In genomic region chr14:50768693-50769092, GRCh38 we compare ENCODE assay signal across 17 cellular contexts.
DNase-seq lines count a peak whose midpoint lies in the region; ATAC-seq, FAIRE-seq and TF ChIP-seq lines count a peak whose summit lies in the region.
"Had no signal": no experiment of that assay in that cellular context is flagged by ENCODE, and none has a peak within 500 bp of the region (broad histone marks: within the 10 kb centered on the region; RNA-seq: fewer than 3 reads in every experiment).

No MANE protein-coding gene starts in this region.

- H4K8ac ChIP-seq in mesenchymal stem cell (ENCODE audit: low read length), result no peak overlapping the region

- peak overlapping the region; percentile 44 for H3K27ac ChIP-seq in angular gyrus (ENCODE audit: low read depth, low read length)
- peak overlapping the region; percentile 1 for H3K27ac ChIP-seq in mesenchymal stem cell (ENCODE audit: low read length, poor library complexity, severe bottlenecking)

- H3K4me1 Mint-ChIP-seq in natural killer cell, result no peaks in the 10 kb centered on the region
- H3K4me1 Mint-ChIP-seq in activated T-helper 2 cell treated with anti-CD3 and anti-CD28 coated beads, Interferon-gamma antibody, Interleukin-2, Interleukin-4, amounts not matched to agents 10 μg/mL and 5 μg/mL and 100 μg/mL, durations not matched to agents 14 hours and 24 hours and 36 hours (ENCODE audit: low read depth), result peaks cover 3% of the 10 kb centered on the region

- H3K9ac ChIP-seq in mesenchymal stem cell (ENCODE audit: low read length), result no peak overlapping the region

- no peak overlapping the region for H4K91ac ChIP-seq in mesenchymal stem cell (ENCODE audit: low read length)

- H3K4me3 Mint-ChIP-seq in natural killer cell, result no peak overlapping the region
- H3K4me3 Mint-ChIP-seq in activated T-helper 2 cell treated with anti-CD3 and anti-CD28 coated beads, Interferon-gamma antibody, Interleukin-2, Interleukin-4, amounts not matched to agents 10 μg/mL and 5 μg/mL and 100 μg/mL, durations not matched to agents 14 hours and 24 hours and 36 hours (ENCODE audit: low read depth), result no peak overlapping the region

- no peak overlapping the region for H3K27ac Mint-ChIP-seq in natural killer cell
- H3K27ac Mint-ChIP-seq in activated T-helper 2 cell treated with anti-CD3 and anti-CD28 coated beads, Interferon-gamma antibody, Interleukin-2, Interleukin-4, amounts not matched to agents 10 μg/mL and 5 μg/mL and 100 μg/mL, durations not matched to agents 14 hours and 24 hours and 36 hours, result no peak overlapping the region

- no peak overlapping the region for H3K23ac ChIP-seq in mesenchymal stem cell (ENCODE audit: low read length in 2 of 2)

- H2BK12ac ChIP-seq in mesenchymal stem cell (ENCODE audit: low read length in 2 of 2), result no peak overlapping the region

- no peak overlapping the region for H2BK5ac ChIP-seq in mesenchymal stem cell (ENCODE audit: low read depth, low read length, poor library complexity, severe bottlenecking)

- no peak overlapping the region for H3K14ac ChIP-seq in mesenchymal stem cell (ENCODE audit: low read length in 2 of 2)

- peaks cover 30% of the 10 kb centered on the region for H3K36me3 Mint-ChIP-seq in natural killer cell
- peaks cover 70% of the 10 kb centered on the region for H3K36me3 Mint-ChIP-seq in activated T-helper 2 cell treated with anti-CD3 and anti-CD28 coated beads, Interferon-gamma antibody, Interleukin-2, Interleukin-4, amounts not matched to agents 10 μg/mL and 5 μg/mL and 100 μg/mL, durations not matched to agents 14 hours and 24 hours and 36 hours (ENCODE audit: low read depth)

- TF ChIP-seq CTCF in AG10803 (conservative IDR thresholded peaks at IDR 0.05; ENCODE audit: low read length), result no peak
- TF ChIP-seq CTCF in natural killer cell (IDR thresholded peaks at IDR 0.05), result no peak

- H2BK120ac ChIP-seq in mesenchymal stem cell (ENCODE audit: low read depth, low read length), result no peak overlapping the region

- H2BK15ac ChIP-seq in mesenchymal stem cell (ENCODE audit: low read depth, poor library complexity, severe bottlenecking), result no peak overlapping the region

- intact Hi-C loops in natural killer cell (cut with micrococcal nuclease), result no loop called here
- intact Hi-C loops in activated T-helper 2 cell treated with anti-CD3 and anti-CD28 coated beads, Interferon-gamma antibody, Interleukin-2, Interleukin-4, amounts not matched to agents 10 μg/mL and 5 μg/mL and 100 μg/mL, durations not matched to agents 14 hours and 24 hours and 36 hours (cut with micrococcal nuclease), result no loop called here

- DNase-seq in AG10803 (ENCODE audit: low read depth), result peak; percentile 46
- no peak for DNase-seq in GM12891 (ENCODE audit: insufficient read length, low spot score)
- DNase-seq in mesenchymal stem cell, result peak; percentile 31
- DNase-seq in natural killer cell, result no peak
- DNase-seq in activated T-helper 2 cell treated with anti-CD3 and anti-CD28 coated beads, Interferon-gamma antibody, Interleukin-2, Interleukin-4, amounts not matched to agents 10 μg/mL and 5 μg/mL and 100 μg/mL, durations not matched to agents 14 hours and 24 hours and 36 hours (ENCODE audit: low spot score), result no peak
- no peak for DNase-seq in NCI-H2029 (lab: John Stamatoyannopoulos, UW)
- no peak for DNase-seq in SW480 (ENCODE audit: low spot score)
- DNase-seq: activated CD4-positive, alpha-beta T cell treated with anti-CD3 and anti-CD28 coated beads, Interleukin-2, amount 50 U/mL, for 48 hours; activated gamma-delta T cell treated with Interleukin-2 at 50 U/mL for 16 hours; DND-41; NCI-H2107; SHP77; stimulated activated naive CD8-positive, alpha-beta T cell treated with anti-CD3 and anti-CD28 coated beads, Interleukin-15, Interleukin-2, amounts not matched to agents 100 U/mL and 50 U/mL, for 24 hours had no signal

- peaks cover 23 to 55% of the 10 kb centered on the region in 2 experiments for H3K36me3 ChIP-seq in mesenchymal stem cell (ENCODE audit: control insufficient read depth in 1 of 2, insufficient read depth in 2 of 2, low read depth in 1 of 2, low read length in 2 of 2)

- FAIRE-seq in GM12891 (lab: Jason Lieb, UNC), result peak; percentile 69
- FAIRE-seq: endometrium, GM12878, TTC549 had no signal

- no peak overlapping the region for H2AK5ac ChIP-seq in mesenchymal stem cell (ENCODE audit: low read length, severe bottlenecking)

- 39% methylated on average over 3 of the region's 3 CpGs for WGBS in mesenchymal stem cell

- H3K4me3 ChIP-seq in AG10803 (ENCODE audit: low read length), result no peak overlapping the region
- no peak overlapping the region for H3K4me3 ChIP-seq in mesenchymal stem cell (ENCODE audit: insufficient read depth in 1 of 2, low read depth in 1 of 2, low read length in 2 of 2)
- H3K4me3 ChIP-seq: GM12878 had no signal

- H3K27me3 ChIP-seq in mesenchymal stem cell (ENCODE audit: control insufficient read depth in 1 of 2, insufficient read depth in 1 of 2, low read length in 2 of 2), result no peaks in the 10 kb centered on the region

- TF ChIP-seq POLR2A in GM12891 (IDR thresholded peaks at IDR 0.05; ENCODE audit: low read depth, low read length), result no peak

- peaks cover 6% of the 10 kb centered on the region for H3K4me1 ChIP-seq in mesenchymal stem cell (ENCODE audit: control insufficient read depth, insufficient read depth, low read depth, low read length)

- no peak for ATAC-seq in natural killer cell
- ATAC-seq: GM12878; stimulated activated naive CD8-positive, alpha-beta T cell treated with anti-CD3 and anti-CD28 coated beads, Interleukin-15, Interleukin-2, amounts not matched to agents 100 U/mL and 50 U/mL, for 24 hours had no signal

- no peak overlapping the region for H3K4me2 ChIP-seq in mesenchymal stem cell (ENCODE audit: low read length, poor library complexity, severe bottlenecking)

- no peak overlapping the region for H3K4ac ChIP-seq in mesenchymal stem cell (ENCODE audit: low read depth in 1 of 2, low read length in 2 of 2)

- peaks cover 2% of the 10 kb centered on the region for H3K79me1 ChIP-seq in mesenchymal stem cell (replicated peaks; ENCODE audit: low read length, poor library complexity, severe bottlenecking)

- H3K18ac ChIP-seq in mesenchymal stem cell (ENCODE audit: low read depth in 1 of 2, low read length in 2 of 2), result no peak overlapping the region

- no peaks in the 10 kb centered on the region for H3K9me3 Mint-ChIP-seq in natural killer cell
- H3K9me3 Mint-ChIP-seq in activated T-helper 2 cell treated with anti-CD3 and anti-CD28 coated beads, Interferon-gamma antibody, Interleukin-2, Interleukin-4, amounts not matched to agents 10 μg/mL and 5 μg/mL and 100 μg/mL, durations not matched to agents 14 hours and 24 hours and 36 hours, result no peaks in the 10 kb centered on the region

- H3K27me3 Mint-ChIP-seq in natural killer cell (ENCODE audit: low read depth in 2 of 2), result no peaks in the 10 kb centered on the region
- no peaks in the 10 kb centered on the region for H3K27me3 Mint-ChIP-seq in activated T-helper 2 cell treated with anti-CD3 and anti-CD28 coated beads, Interferon-gamma antibody, Interleukin-2, Interleukin-4, amounts not matched to agents 10 μg/mL and 5 μg/mL and 100 μg/mL, durations not matched to agents 14 hours and 24 hours and 36 hours (ENCODE audit: low read depth)

- H2AFZ ChIP-seq in mesenchymal stem cell (ENCODE audit: low read depth, low read length), result no peak overlapping the region

- no peaks in the 10 kb centered on the region for H3K9me3 ChIP-seq in mesenchymal stem cell (ENCODE audit: control insufficient read depth, low read length)

TF ChIP-seq in GM12891, 5 proteins besides CTCF, POLR2A, EP300 and RAD21:
- TF ChIP-seq SPI1 (IDR thresholded peaks at IDR 0.05; ENCODE audit: low read depth, low read length), result no peak
- no peak for TF ChIP-seq POU2F2 (IDR thresholded peaks at IDR 0.05; ENCODE audit: low read depth, low read length)
- no peak for TF ChIP-seq POLR2AphosphoS5 (IDR thresholded peaks at IDR 0.05; ENCODE audit: low read depth, low read length)
- TF ChIP-seq TAF1 (IDR thresholded peaks at IDR 0.05; ENCODE audit: low read depth, low read length), result no peak
- TF ChIP-seq PAX5 (IDR thresholded peaks at IDR 0.05; ENCODE audit: insufficient read depth, low read length, severe bottlenecking), result no peak

Comparison
In these comparisons a context has a peak if more than half of its experiments do, and no peak if none do; other contexts are left out.
1. DNase-seq: peak in AG10803 (single experiment) and mesenchymal stem cell (single experiment); none in GM12891 (single experiment), natural killer cell (single experiment), activated T-helper 2 cell treated with anti-CD3 and anti-CD28 coated beads, Interferon-gamma antibody, Interleukin-2, Interleukin-4, amounts not matched to agents 10 μg/mL and 5 μg/mL and 100 μg/mL, durations not matched to agents 14 hours and 24 hours and 36 hours (single experiment), NCI-H2029 (single experiment) and SW480 (single experiment).